Comparison of ENCODE assay signal across 8 cellular contexts in the genomic region with DNA sequence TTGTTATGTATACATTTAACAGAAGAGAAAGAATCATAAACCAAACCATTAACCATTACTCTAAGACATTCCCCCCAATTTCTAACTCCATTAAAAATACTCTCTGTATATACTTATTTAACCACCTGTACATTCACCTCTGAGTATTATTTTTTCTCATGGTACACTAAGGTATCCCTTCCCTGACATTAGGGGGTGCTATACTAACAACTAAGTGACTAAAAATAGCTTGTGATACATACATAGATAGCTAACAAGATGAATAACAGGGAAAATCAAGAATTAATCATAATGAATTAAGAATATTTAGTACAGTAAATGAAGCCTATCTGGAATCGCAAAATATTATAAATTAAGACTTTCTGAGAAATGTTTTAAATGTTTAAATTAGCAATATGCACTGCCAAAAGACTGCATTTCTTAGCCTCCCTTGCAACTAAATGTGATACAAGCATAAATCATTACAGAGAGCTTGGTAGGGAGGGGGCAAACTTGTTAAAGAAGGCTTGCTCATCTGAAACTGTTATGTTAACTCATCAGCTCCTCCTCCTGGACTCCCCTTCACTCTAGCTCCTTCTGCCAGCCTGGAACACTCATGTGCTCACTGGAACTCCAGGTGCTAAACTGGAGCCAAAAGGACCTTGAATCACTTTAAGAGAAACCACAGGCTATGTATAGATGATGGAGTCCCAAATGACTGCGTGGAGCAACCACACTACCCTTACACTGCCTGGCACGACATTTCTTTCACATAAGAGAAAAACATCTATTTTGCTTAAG. TPM values are rescaled to one million over a fixed set of nuclear protein-coding genes. Genes with fewer than 3 reads are reported as not detected.
DNase-seq lines count a peak whose midpoint lies in the region; ATAC-seq and TF ChIP-seq lines count a peak whose summit lies in the region.

No MANE protein-coding gene starts in this region.

- H3K36me3 ChIP-seq in mammary epithelial cell (ENCODE audit: insufficient read depth, low read length) (peaks cover 21% of the 10 kb centered on the region), neural cell (ENCODE audit: insufficient read depth, low read length) (peaks cover 28% of the 10 kb centered on the region), uterus (no peaks in the 10 kb centered on the region)

- H2AFZ ChIP-seq in mammary epithelial cell (ENCODE audit: low read depth, low read length) (no peak overlapping the region), neural cell (ENCODE audit: low read depth, low read length) (no peak overlapping the region)

- H3K27ac ChIP-seq in mammary epithelial cell (ENCODE audit: insufficient read depth, low read depth, low read length) = no peak overlapping the region
- H3K27ac ChIP-seq in neural cell (ENCODE audit: low read length) = no peak overlapping the region
- H3K27ac ChIP-seq in uterus = no peak overlapping the region

- TF ChIP-seq EP300 in neural cell (conservative IDR thresholded peaks at IDR 0.05; ENCODE audit: poor library complexity, severe bottlenecking) = no peak

- TF ChIP-seq POLR2A in uterus (IDR thresholded peaks at IDR 0.05) = no peak

- no peaks in the 10 kb centered on the region for H4K20me1 ChIP-seq in mammary epithelial cell (ENCODE audit: insufficient read depth, low read length)
- H4K20me1 ChIP-seq in neural cell (ENCODE audit: insufficient read depth) = no peaks in the 10 kb centered on the region

- in situ Hi-C loops in ACHN (cut with HindIII; ENCODE audit: low pct_ligation_motif_present, low pct_unique_long_range_greater_than_20kb, low sequenced_read_pairs) (no loop called here), mammary epithelial cell (cut with MboI; ENCODE audit: low sequenced_read_pairs in 2 of 2) (loop anchor here in 1 of 2 donors (25.0 kb wide), 1 partner anchor 108 kb away; the partner anchor contains the start of gene ETNK1)

- no peak for TF ChIP-seq RAD21 in neural cell (conservative IDR thresholded peaks at IDR 0.05)

- BruUV-seq in mammary epithelial cell (replicated peaks; lab: Mats Ljungman, UMichigan) = no TSS peak

- peaks cover 6% of the 10 kb centered on the region for H3K9me3 ChIP-seq in mammary epithelial cell (replicated peaks; ENCODE audit: insufficient read depth, low read length)
- H3K9me3 ChIP-seq in neural cell (ENCODE audit: low read length) = peaks cover 6% of the 10 kb centered on the region
- H3K9me3 ChIP-seq in uterus = no peaks in the 10 kb centered on the region

- H3K4me3 ChIP-seq in mammary epithelial cell (replicated peaks in 1 of 3; ENCODE audit: insufficient read depth in 1 of 3, low read depth in 2 of 3, low read length in 3 of 3) = no peak overlapping the region
- H3K4me3 ChIP-seq in neural cell (ENCODE audit: low read length) = no peak overlapping the region
- H3K4me3 ChIP-seq in uterus = no peak overlapping the region

- dilution Hi-C loops in mammary epithelial cell (cut with HindIII; ENCODE audit: low sequenced_read_pairs) = no loop called here

- H3K9me2 ChIP-seq in neural cell (ENCODE audit: insufficient read depth, low read length) = no peaks in the 10 kb centered on the region

- intact Hi-C loops in mammary epithelial cell (cut with micrococcal nuclease) (loop anchor here (2.0 kb wide), 2 partner anchors 95 to 141 kb away; partner anchors contain the start of gene ETNK1), uterus (cut with DNase I; ENCODE audit: low total_unique reads) (no loop called here)

- CTCF ChIA-PET in mammary epithelial cell (lab: Charles Lee; ENCODE audit: low non-redundant PET) = interaction anchor here (0.6 to 0.7 kb wide), 4 partner anchors 10 to 298 kb away, joined by 3 to 5 read pairs (median 4); partner anchors contain the start of gene C2CD5

- H3K27me3 ChIP-seq in mammary epithelial cell (ENCODE audit: insufficient read depth, low read length) (no peaks in the 10 kb centered on the region), neural cell (ENCODE audit: insufficient read depth, low read depth, low read length) (no peaks in the 10 kb centered on the region), uterus (no peaks in the 10 kb centered on the region)

- WGBS in mammary epithelial cell (ENCODE audit: low coverage, missing lambda C conversion rate) = 93% methylated on average over 3 of the region's 3 CpGs

- TF ChIP-seq CTCF in GM10266 (IDR thresholded peaks at IDR 0.05; ENCODE audit: control insufficient read depth, insufficient read depth, low read depth, missing control alignments) (peak; percentile 21), mammary epithelial cell (conservative IDR thresholded peaks at IDR 0.05 in 1 of 2, IDR thresholded peaks at IDR 0.05 in 1 of 2; ENCODE audit: extremely low read depth in 1 of 2, insufficient read depth in 1 of 2, low read depth in 1 of 2, low read length in 2 of 2) (peak; percentile 62 to 64), neural cell (IDR thresholded peaks at IDR 0.05; ENCODE audit: poor library complexity, severe bottlenecking) (peak; percentile 13), uterus (IDR thresholded peaks at IDR 0.05) (peak in 2 of 4 experiments; percentile 14 to 22)

- DNase-seq in ACHN (peak; percentile 76), GM10266 (ENCODE audit: extremely low spot score) (no peak), NCI-H1694 (lab: John Stamatoyannopoulos, UW) (peak; percentile 49), mammary epithelial cell (peak; percentile 51), uterus (no peak)

- H3K79me2 ChIP-seq in mammary epithelial cell (ENCODE audit: insufficient read depth, low read length) (no peaks in the 10 kb centered on the region), neural cell (replicated peaks; ENCODE audit: insufficient read depth, low read length) (no peaks in the 10 kb centered on the region)

- peak; percentile 43 for ATAC-seq in HG02610 (IDR thresholded peaks at IDR 0.05; ENCODE audit: unreplicated experiment)
- ATAC-seq in HG02970 (IDR thresholded peaks at IDR 0.05; ENCODE audit: low FRiP score, unreplicated experiment) = no peak

- H3K4me1 ChIP-seq in mammary epithelial cell (ENCODE audit: insufficient read depth, low read length) (peaks cover 8% of the 10 kb centered on the region), uterus (no peaks in the 10 kb centered on the region)

- no peaks in the 10 kb centered on the region for H3F3A ChIP-seq in neural cell (ENCODE audit: insufficient read depth, low read length, poor library complexity, severe bottlenecking)

- no peak overlapping the region for H3K9ac ChIP-seq in mammary epithelial cell (ENCODE audit: insufficient read depth, low read length)
- no peak overlapping the region for H3K9ac ChIP-seq in neural cell (ENCODE audit: low read length)

- H3K4me2 ChIP-seq in mammary epithelial cell (ENCODE audit: insufficient read depth, low read depth, low read length) (no peak overlapping the region), neural cell (ENCODE audit: low read length) (no peak overlapping the region)

TF ChIP-seq in neural cell, 6 proteins besides CTCF, POLR2A, EP300 and RAD21:
- TF ChIP-seq SMC3 (conservative IDR thresholded peaks at IDR 0.05; ENCODE audit: poor library complexity) = no peak
- TF ChIP-seq MXI1 (conservative IDR thresholded peaks at IDR 0.05; ENCODE audit: poor library complexity, severe bottlenecking) = no peak
- TF ChIP-seq POLR2AphosphoS5 (IDR thresholded peaks at IDR 0.05) = no peak
- no peak for TF ChIP-seq TAF1 (IDR thresholded peaks at IDR 0.05; ENCODE audit: low read depth)
- TF ChIP-seq, protein P1, sequence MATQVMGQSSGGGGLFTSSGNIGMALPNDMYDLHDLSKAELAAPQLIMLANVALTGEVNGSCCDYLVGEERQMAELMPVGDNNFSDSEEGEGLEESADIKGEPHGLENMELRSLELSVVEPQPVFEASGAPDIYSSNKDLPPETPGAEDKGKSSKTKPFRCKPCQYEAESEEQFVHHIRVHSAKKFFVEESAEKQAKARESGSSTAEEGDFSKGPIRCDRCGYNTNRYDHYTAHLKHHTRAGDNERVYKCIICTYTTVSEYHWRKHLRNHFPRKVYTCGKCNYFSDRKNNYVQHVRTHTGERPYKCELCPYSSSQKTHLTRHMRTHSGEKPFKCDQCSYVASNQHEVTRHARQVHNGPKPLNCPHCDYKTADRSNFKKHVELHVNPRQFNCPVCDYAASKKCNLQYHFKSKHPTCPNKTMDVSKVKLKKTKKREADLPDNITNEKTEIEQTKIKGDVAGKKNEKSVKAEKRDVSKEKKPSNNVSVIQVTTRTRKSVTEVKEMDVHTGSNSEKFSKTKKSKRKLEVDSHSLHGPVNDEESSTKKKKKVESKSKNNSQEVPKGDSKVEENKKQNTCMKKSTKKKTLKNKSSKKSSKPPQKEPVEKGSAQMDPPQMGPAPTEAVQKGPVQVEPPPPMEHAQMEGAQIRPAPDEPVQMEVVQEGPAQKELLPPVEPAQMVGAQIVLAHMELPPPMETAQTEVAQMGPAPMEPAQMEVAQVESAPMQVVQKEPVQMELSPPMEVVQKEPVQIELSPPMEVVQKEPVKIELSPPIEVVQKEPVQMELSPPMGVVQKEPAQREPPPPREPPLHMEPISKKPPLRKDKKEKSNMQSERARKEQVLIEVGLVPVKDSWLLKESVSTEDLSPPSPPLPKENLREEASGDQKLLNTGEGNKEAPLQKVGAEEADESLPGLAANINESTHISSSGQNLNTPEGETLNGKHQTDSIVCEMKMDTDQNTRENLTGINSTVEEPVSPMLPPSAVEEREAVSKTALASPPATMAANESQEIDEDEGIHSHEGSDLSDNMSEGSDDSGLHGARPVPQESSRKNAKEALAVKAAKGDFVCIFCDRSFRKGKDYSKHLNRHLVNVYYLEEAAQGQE (IDR thresholded peaks at IDR 0.05; ENCODE audit: borderline replicate concordance) = no peak

RNA-seq across cellular contexts. Expression of gene C2CD5, which starts 14.9 kb away (rescaled TPM):
- 10 to 100 TPM; 13.8 to 18.8 TPM for total RNA-seq in mammary epithelial cell
- 8.7 TPM for polyA plus RNA-seq in mammary epithelial cell
- 61.0 TPM for polyA minus RNA-seq in mammary epithelial cell
- polyA plus RNA-seq in neural cell = 171 and 179 TPM in 2 replicates
- polyA minus RNA-seq in neural cell = 167 and 172 TPM in 2 replicates
- 10 to 100 TPM; 60.0 to 99.5 (median 72.6) TPM for total RNA-seq in uterus

Comparison
In these comparisons a context has a peak if more than half of its experiments do, and no peak if none do; other contexts are left out.
1. DNase-seq: peak in ACHN (single experiment), NCI-H1694 (single experiment) and mammary epithelial cell (single experiment); none in GM10266 (single experiment) and uterus (0 of 2).